Comparison of ENCODE assay signal across 1 cellular context in the genomic region with DNA sequence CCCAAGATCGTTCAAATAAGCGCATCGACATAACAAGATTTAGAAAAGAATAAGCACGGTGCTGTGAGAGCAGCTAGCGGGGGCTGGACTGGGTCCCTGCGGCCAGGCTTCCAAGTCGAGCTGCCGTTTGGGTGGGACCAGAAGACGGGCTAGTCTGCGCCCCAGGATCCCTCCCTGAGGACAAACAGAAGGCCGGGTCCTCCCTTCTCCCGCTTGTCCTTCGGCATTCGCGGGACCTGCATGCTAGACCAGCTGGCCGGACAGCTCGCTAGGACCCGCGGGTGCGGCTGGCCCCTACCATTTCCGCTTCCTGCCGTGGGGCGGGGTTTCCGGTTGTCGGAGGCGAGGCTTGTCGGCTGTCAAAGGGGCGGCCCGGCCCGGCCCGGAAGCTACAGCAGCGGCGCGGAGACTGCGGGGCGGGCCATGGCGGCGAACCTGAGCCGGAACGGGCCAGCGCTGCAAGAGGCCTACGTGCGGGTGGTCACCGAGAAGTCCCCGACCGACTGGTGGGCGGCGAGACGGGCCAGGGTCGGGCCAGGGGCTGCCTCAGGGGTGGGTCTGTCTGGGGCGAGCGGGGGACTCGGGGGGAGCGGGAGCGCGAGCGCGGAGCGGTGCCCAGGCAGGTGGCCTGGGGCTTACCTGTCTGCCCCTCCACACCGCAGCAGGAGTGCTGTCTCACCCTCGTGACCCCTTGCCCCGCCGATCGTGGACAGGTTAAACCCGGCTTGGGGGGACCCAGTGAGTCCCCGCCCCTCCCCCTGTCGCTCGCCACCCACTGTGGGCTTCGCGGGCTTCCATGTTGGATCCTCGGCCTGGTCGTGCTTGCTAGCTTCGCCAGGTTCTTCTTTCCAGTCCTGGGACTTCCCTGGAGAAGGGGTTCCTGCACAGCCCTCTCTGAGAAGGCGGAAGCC.
TF ChIP-seq lines count a peak whose summit lies in the region.

DBNL (plus strand) TSS at position 388 of the 911 bp plus-strand sequence; CDS start at position 424, 36 bp downstream.

TF ChIP-seq in K562, 482 proteins besides CTCF, POLR2A, EP300 and RAD21 (continued from another document and continues in another):
- TF ChIP-seq NKRF (IDR thresholded peaks at IDR 0.05; ENCODE audit: borderline replicate concordance) (peak; percentile 83), NFIX (CRISPR knock-in tag; IDR thresholded peaks at IDR 0.05; ENCODE audit: low read depth) (no peak), NBN (IDR thresholded peaks at IDR 0.05; ENCODE audit: low read depth) (0 out of 2 replicates have a peak, but pooled peaks have one; percentile 26), NEUROD1 (IDR thresholded peaks at IDR 0.05; ENCODE audit: borderline replicate concordance, low read depth, low read length, partially characterized antibody) (no peak), HDAC2 (IDR thresholded peaks at IDR 0.05) (0 out of 2 replicates have a peak, but pooled peaks have one; percentile 43), ZNF57 (CRISPR knock-in tag; IDR thresholded peaks at IDR 0.05) (no peak), TAF1 (IDR thresholded peaks at IDR 0.05; ENCODE audit: control insufficient read depth, extremely low read depth, insufficient read depth, low read length, severe bottlenecking) (peak; percentile 85), SP1 (CRISPR knock-in tag; IDR thresholded peaks at IDR 0.05) (peak; percentile 78), RERE (CRISPR knock-in tag; IDR thresholded peaks at IDR 0.05; ENCODE audit: borderline replicate concordance) (no peak), MAFK (IDR thresholded peaks at IDR 0.05; ENCODE audit: low read length) (0 out of 2 replicates have a peak, but pooled peaks have one; percentile 16), ZC3H11A (IDR thresholded peaks at IDR 0.05; ENCODE audit: low read depth, low read length) (no peak), SMAD1 (IDR thresholded peaks at IDR 0.05; ENCODE audit: low read depth, low read length, partially characterized antibody) (peak; percentile 43), JUND (IDR thresholded peaks at IDR 0.05; ENCODE audit: borderline replicate concordance, low read depth, low read length) (peak; percentile 29; the same call in 1 of the 2 replicates), JUND (tag; IDR thresholded peaks at IDR 0.05; ENCODE audit: borderline replicate concordance, low read depth, low read length) (no peak; the same call in 2 of the 3 replicates), GABPA (tag; conservative IDR thresholded peaks at IDR 0.05; ENCODE audit: low read depth) (peak; percentile 98), GATAD2B (IDR thresholded peaks at IDR 0.05; ENCODE audit: borderline replicate concordance) (no peak), EZH2 (IDR thresholded peaks at IDR 0.05; ENCODE audit: borderline replicate concordance, low read depth, low read length) (no peak), POLR2AphosphoS2 (IDR thresholded peaks at IDR 0.05; ENCODE audit: low read length) (peak; percentile 57; the same call in 1 of the 2 replicates), GMEB1 (CRISPR knock-in tag; IDR thresholded peaks at IDR 0.05) (no peak), ZNF146 (CRISPR knock-in tag; IDR thresholded peaks at IDR 0.05; ENCODE audit: unreplicated experiment) (no peak), NR1H2 (CRISPR knock-in tag; IDR thresholded peaks at IDR 0.05) (no peak), NR2C1 (IDR thresholded peaks at IDR 0.05) (peak; percentile 12; the same call in 1 of the 2 replicates), NR2C1 (tag; IDR thresholded peaks at IDR 0.05) (no peak), UBTF (IDR thresholded peaks at IDR 0.05; ENCODE audit: borderline replicate concordance in 1 of 2, low read depth in 2 of 2, low read length in 2 of 2) (peak; percentile 82 to 94; a peak in 3 of 4 replicates), CREB1 (IDR thresholded peaks at IDR 0.05) (peak; percentile 42; the same call in 1 of the 2 replicates), CREB1 (CRISPR knock-in tag; IDR thresholded peaks at IDR 0.05) (peak; percentile 64; the same call in 1 of the 2 replicates), ZNF384 (IDR thresholded peaks at IDR 0.05; ENCODE audit: low read depth, low read length) (peak; percentile 7; the same call in 1 of the 2 replicates), BRCA1 (IDR thresholded peaks at IDR 0.05) (no peak), BRCA1 (CRISPR knock-in tag; IDR thresholded peaks at IDR 0.05) (0 out of 2 replicates have a peak, but pooled peaks have one; percentile 61), MCM7 (IDR thresholded peaks at IDR 0.05) (no peak), HCFC1 (IDR thresholded peaks at IDR 0.05; ENCODE audit: low read depth, low read length) (peak; percentile 71), HMGN3 (IDR thresholded peaks at IDR 0.05; ENCODE audit: borderline replicate concordance, extremely low read depth, insufficient read length, low read depth, low read length) (peak; percentile 72), BHLHE40 (IDR thresholded peaks at IDR 0.05; ENCODE audit: low read length) (no peak), CHCHD3 (CRISPR knock-in tag; IDR thresholded peaks at IDR 0.05) (no peak), PRMT5 (CRISPR knock-in tag; IDR thresholded peaks at IDR 0.05) (no peak), FOXM1 (IDR thresholded peaks at IDR 0.05; ENCODE audit: low read depth) (no peak), FOXM1 (CRISPR knock-in tag; IDR thresholded peaks at IDR 0.05; ENCODE audit: low read depth) (no peak), CTCFL (IDR thresholded peaks at IDR 0.05; ENCODE audit: borderline replicate concordance, insufficient read depth, low read depth, low read length, poor library complexity, severe bottlenecking) (no peak), PPARD (CRISPR knock-in tag; IDR thresholded peaks at IDR 0.05) (no peak), NR2F6 (CRISPR knock-in tag; IDR thresholded peaks at IDR 0.05) (no peak)
- TF ChIP-seq, protein P1, sequence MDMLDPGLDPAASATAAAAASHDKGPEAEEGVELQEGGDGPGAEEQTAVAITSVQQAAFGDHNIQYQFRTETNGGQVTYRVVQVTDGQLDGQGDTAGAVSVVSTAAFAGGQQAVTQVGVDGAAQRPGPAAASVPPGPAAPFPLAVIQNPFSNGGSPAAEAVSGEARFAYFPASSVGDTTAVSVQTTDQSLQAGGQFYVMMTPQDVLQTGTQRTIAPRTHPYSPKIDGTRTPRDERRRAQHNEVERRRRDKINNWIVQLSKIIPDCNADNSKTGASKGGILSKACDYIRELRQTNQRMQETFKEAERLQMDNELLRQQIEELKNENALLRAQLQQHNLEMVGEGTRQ (CRISPR knock-in tag; IDR thresholded peaks at IDR 0.05), result no peak
- TF ChIP-seq, protein P2, sequence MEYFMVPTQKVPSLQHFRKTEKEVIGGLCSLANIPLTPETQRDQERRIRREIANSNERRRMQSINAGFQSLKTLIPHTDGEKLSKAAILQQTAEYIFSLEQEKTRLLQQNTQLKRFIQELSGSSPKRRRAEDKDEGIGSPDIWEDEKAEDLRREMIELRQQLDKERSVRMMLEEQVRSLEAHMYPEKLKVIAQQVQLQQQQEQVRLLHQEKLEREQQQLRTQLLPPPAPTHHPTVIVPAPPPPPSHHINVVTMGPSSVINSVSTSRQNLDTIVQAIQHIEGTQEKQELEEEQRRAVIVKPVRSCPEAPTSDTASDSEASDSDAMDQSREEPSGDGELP (CRISPR knock-in tag; IDR thresholded peaks at IDR 0.05; ENCODE audit: borderline replicate concordance), result peak; percentile 100
- TF ChIP-seq, protein P3, sequence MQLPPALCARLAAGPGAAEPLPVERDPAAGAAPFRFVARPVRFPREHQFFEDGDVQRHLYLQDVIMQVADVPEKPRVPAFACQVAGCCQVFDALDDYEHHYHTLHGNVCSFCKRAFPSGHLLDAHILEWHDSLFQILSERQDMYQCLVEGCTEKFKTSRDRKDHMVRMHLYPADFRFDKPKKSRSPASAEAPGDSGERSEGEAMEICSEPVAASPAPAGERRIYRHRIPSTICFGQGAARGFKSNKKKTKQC (CRISPR knock-in tag; IDR thresholded peaks at IDR 0.05), result no peak
- TF ChIP-seq, protein P4, sequence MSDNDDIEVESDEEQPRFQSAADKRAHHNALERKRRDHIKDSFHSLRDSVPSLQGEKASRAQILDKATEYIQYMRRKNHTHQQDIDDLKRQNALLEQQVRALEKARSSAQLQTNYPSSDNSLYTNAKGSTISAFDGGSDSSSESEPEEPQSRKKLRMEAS (CRISPR knock-in tag; IDR thresholded peaks at IDR 0.05), result peak; percentile 76
